Comparison of ENCODE assay signal across 1 cellular context in genomic region chr9:71791875-71792274, GRCh38.
TF ChIP-seq lines count a peak whose summit lies in the region.

No MANE protein-coding gene starts in this region.

TF ChIP-seq in SK-N-SH, 30 proteins besides CTCF, POLR2A, EP300 and RAD21 (continued from another document):
- TF ChIP-seq YY1 (IDR thresholded peaks at IDR 0.05; ENCODE audit: low read depth), result no peak
- no peak for TF ChIP-seq CHD2 (IDR thresholded peaks at IDR 0.05; ENCODE audit: low read length, partially characterized antibody)
